Comparison of ENCODE assay signal across 10 cellular contexts in the genomic region with DNA sequence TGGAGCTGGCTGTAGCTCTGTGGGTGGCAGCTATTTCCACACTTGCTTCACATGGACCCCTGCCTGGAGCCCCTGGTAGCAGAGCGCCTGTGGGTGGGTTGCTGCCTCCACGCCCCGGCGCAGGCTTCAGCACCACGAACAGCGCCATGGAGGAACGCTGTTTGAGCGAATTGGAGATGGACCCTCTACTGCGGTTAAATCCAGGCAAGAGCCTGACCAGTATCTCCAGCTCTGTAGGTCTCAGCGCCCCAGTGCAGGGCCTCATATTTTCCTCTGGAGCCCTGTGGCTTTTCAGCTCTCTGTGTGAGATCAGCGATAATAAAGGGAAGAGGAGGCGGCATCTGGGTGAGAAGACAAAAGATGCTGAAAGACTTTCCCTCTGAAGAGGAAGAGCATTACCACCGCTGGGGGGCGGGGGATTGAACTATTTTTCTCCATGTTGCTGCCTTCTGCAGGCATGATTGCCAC. TPM values are rescaled to one million over a fixed set of nuclear protein-coding genes. Genes with fewer than 3 reads are reported as not detected.
DNase-seq lines count a peak whose midpoint lies in the region; ATAC-seq and TF ChIP-seq lines count a peak whose summit lies in the region.
"Had no signal": no experiment of that assay in that cellular context is flagged by ENCODE, and none has a peak within 500 bp of the region (broad histone marks: within the 10 kb centered on the region; RNA-seq: fewer than 3 reads in every experiment).

No MANE protein-coding gene starts in this region.

- peak; percentile 56 for TF ChIP-seq CTCF in neural cell (IDR thresholded peaks at IDR 0.05; ENCODE audit: poor library complexity, severe bottlenecking)

- DNase-seq in NCI-H1417 (lab: John Stamatoyannopoulos, UW) (peak in 2 of 3 experiments; percentile 29 to 49), NCI-H1417 treated with DMSO at 0.1 percent for 48 hours (lab: John Stamatoyannopoulos, UW) (no peak), NAMALWA (ENCODE audit: low spot score) (peak; percentile 42), dermis blood vessel endothelial cell (peak; percentile 58), NCI-H2081 (lab: John Stamatoyannopoulos, UW) (no peak), NCI-H510A treated with DMSO at 0.1 percent for 48 hours (lab: John Stamatoyannopoulos, UW) (no peak)
- DNase-seq: heart left ventricle, MG63 had no signal

- H3F3A ChIP-seq in neural cell (ENCODE audit: insufficient read depth, low read length, poor library complexity, severe bottlenecking), result no peaks in the 10 kb centered on the region

- H3K79me2 ChIP-seq in neural cell (replicated peaks; ENCODE audit: insufficient read depth, low read length), result peaks cover 2% of the 10 kb centered on the region

- TF ChIP-seq RAD21 in neural cell (conservative IDR thresholded peaks at IDR 0.05), result peak; percentile 32

- H3K9ac ChIP-seq in neural cell (ENCODE audit: low read length), result peak overlapping the region; percentile 45

- H4K20me1 ChIP-seq in neural cell (ENCODE audit: insufficient read depth), result no peaks in the 10 kb centered on the region

- ATAC-seq in GM18498 (IDR thresholded peaks at IDR 0.05; ENCODE audit: unreplicated experiment), result no peak

- H3K27ac ChIP-seq in neural cell (ENCODE audit: low read length), result peak overlapping the region; percentile 38
- H3K27ac ChIP-seq: heart left ventricle had no signal

- H3K27me3 ChIP-seq in neural cell (ENCODE audit: insufficient read depth, low read depth, low read length), result peaks cover 40% of the 10 kb centered on the region
- H3K27me3 ChIP-seq: MG63 had no signal

- H3K36me3 ChIP-seq in neural cell (ENCODE audit: insufficient read depth, low read length), result no peaks in the 10 kb centered on the region
- H3K36me3 ChIP-seq: heart left ventricle, MG63 had no signal

- H3K4me3 ChIP-seq in neural cell (ENCODE audit: low read length), result peak overlapping the region; percentile 51
- H3K4me3 ChIP-seq: heart left ventricle, MG63 had no signal

- no peak overlapping the region for H2AFZ ChIP-seq in neural cell (ENCODE audit: low read depth, low read length)

- peak overlapping the region; percentile 23 for H3K4me2 ChIP-seq in neural cell (ENCODE audit: low read length)

- no peaks in the 10 kb centered on the region for H3K9me3 ChIP-seq in neural cell (ENCODE audit: low read length)
- H3K9me3 ChIP-seq: heart left ventricle, MG63 had no signal

- TF ChIP-seq EP300 in neural cell (conservative IDR thresholded peaks at IDR 0.05; ENCODE audit: poor library complexity, severe bottlenecking), result no peak

- H3K9me2 ChIP-seq in neural cell (ENCODE audit: insufficient read depth, low read length), result no peaks in the 10 kb centered on the region

TF ChIP-seq in neural cell, 6 proteins besides CTCF, POLR2A, EP300 and RAD21:
- peak; percentile 36 for TF ChIP-seq SMC3 (conservative IDR thresholded peaks at IDR 0.05; ENCODE audit: poor library complexity)
- TF ChIP-seq, protein P1, sequence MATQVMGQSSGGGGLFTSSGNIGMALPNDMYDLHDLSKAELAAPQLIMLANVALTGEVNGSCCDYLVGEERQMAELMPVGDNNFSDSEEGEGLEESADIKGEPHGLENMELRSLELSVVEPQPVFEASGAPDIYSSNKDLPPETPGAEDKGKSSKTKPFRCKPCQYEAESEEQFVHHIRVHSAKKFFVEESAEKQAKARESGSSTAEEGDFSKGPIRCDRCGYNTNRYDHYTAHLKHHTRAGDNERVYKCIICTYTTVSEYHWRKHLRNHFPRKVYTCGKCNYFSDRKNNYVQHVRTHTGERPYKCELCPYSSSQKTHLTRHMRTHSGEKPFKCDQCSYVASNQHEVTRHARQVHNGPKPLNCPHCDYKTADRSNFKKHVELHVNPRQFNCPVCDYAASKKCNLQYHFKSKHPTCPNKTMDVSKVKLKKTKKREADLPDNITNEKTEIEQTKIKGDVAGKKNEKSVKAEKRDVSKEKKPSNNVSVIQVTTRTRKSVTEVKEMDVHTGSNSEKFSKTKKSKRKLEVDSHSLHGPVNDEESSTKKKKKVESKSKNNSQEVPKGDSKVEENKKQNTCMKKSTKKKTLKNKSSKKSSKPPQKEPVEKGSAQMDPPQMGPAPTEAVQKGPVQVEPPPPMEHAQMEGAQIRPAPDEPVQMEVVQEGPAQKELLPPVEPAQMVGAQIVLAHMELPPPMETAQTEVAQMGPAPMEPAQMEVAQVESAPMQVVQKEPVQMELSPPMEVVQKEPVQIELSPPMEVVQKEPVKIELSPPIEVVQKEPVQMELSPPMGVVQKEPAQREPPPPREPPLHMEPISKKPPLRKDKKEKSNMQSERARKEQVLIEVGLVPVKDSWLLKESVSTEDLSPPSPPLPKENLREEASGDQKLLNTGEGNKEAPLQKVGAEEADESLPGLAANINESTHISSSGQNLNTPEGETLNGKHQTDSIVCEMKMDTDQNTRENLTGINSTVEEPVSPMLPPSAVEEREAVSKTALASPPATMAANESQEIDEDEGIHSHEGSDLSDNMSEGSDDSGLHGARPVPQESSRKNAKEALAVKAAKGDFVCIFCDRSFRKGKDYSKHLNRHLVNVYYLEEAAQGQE (IDR thresholded peaks at IDR 0.05; ENCODE audit: borderline replicate concordance), result peak; percentile 74
- no peak for TF ChIP-seq POLR2AphosphoS5 (IDR thresholded peaks at IDR 0.05)
- TF ChIP-seq TAF1 (IDR thresholded peaks at IDR 0.05; ENCODE audit: low read depth), result no peak
- TF ChIP-seq MXI1 (conservative IDR thresholded peaks at IDR 0.05; ENCODE audit: poor library complexity, severe bottlenecking), result no peak
- TF ChIP-seq EZH2 (IDR thresholded peaks at IDR 0.05; ENCODE audit: borderline replicate concordance, insufficient read depth, low read length, poor library complexity, severe bottlenecking), result no peak
TF ChIP-seq in neural cell: peak in this region for 2.

RNA-seq across cellular contexts. Expression of gene ONECUT2, which starts 12.0 kb away (rescaled TPM):
- total RNA-seq in dermis blood vessel endothelial cell, result under 0.01 TPM in 2 replicates
- 3.9 and 4.3 TPM in 2 replicates for polyA plus RNA-seq in neural cell
- 20.2 and 27.1 TPM in 2 replicates for polyA minus RNA-seq in neural cell

Comparison
In these comparisons a context has a peak if more than half of its experiments do, and no peak if none do; other contexts are left out.
1. DNase-seq: peak in NCI-H1417 (2 of 3), NAMALWA (single experiment) and dermis blood vessel endothelial cell (single experiment); none in NCI-H1417 treated with DMSO at 0.1 percent for 48 hours (single experiment), NCI-H2081 (0 of 2) and NCI-H510A treated with DMSO at 0.1 percent for 48 hours (single experiment).